Comparison of ENCODE assay signal across 8 cellular contexts in genomic region chrX:74536142-74537010, GRCh38.
A peak's percentile ranks its signal among the peaks of the same experiment; 100 is the strongest.
DNase-seq lines count a peak whose midpoint lies in the region; ATAC-seq, FAIRE-seq and TF ChIP-seq lines count a peak whose summit lies in the region.

No MANE protein-coding gene starts in this region.

- ATAC-seq in HG02588 (IDR thresholded peaks at IDR 0.05; ENCODE audit: unreplicated experiment): peak; percentile 56

- DNase-seq in NCI-H1436 (lab: John Stamatoyannopoulos, UW) (peak; percentile 66), T-helper 22 cell (ENCODE audit: low read depth) (peak; percentile 16), bronchial epithelial cell (ENCODE audit: low read depth) (peak; percentile 49), SIG-M5 treated with dmso at 0.1 percent for 504 hours (lab: John Stamatoyannopoulos, UW; ENCODE audit: unreplicated experiment) (no peak)

- no peak overlapping the region for H3K9ac ChIP-seq in rectal smooth muscle tissue (ENCODE audit: low read length)

- peak overlapping the region; percentile 87 for H3K27ac ChIP-seq in rectal smooth muscle tissue (ENCODE audit: low read depth, low read length)

- H3K27me3 ChIP-seq in bronchial epithelial cell (ENCODE audit: control insufficient read depth, insufficient read depth, low read length) (no peaks in the 10 kb centered on the region), rectal smooth muscle tissue (ENCODE audit: control insufficient read depth, insufficient read depth, low read length) (no peaks in the 10 kb centered on the region)

- no peak for FAIRE-seq in bronchial epithelial cell (lab: Jason Lieb, UNC)

- H3K4me3 ChIP-seq in bronchial epithelial cell (ENCODE audit: low read depth, low read length): peak overlapping the region; percentile 41
- peak overlapping the region; percentile 37 for H3K4me3 ChIP-seq in iPS-11a (ENCODE audit: low read depth, low read length)
- H3K4me3 ChIP-seq in rectal smooth muscle tissue (ENCODE audit: low read length): peak overlapping the region; percentile 56

- no peaks in the 10 kb centered on the region for H3K36me3 ChIP-seq in bronchial epithelial cell (ENCODE audit: control insufficient read depth, insufficient read depth, low read length)
- no peaks in the 10 kb centered on the region for H3K36me3 ChIP-seq in rectal smooth muscle tissue (ENCODE audit: control insufficient read depth, insufficient read depth, low read length)

- peak; percentile 33 for TF ChIP-seq CTCF in GM12873 (IDR thresholded peaks at IDR 0.05; ENCODE audit: insufficient read depth, low read depth, low read length, missing control alignments)
- no peak for TF ChIP-seq CTCF in bronchial epithelial cell (IDR thresholded peaks at IDR 0.05; ENCODE audit: insufficient read depth, low read length, severe bottlenecking)

- no peaks in the 10 kb centered on the region for H3K4me1 ChIP-seq in rectal smooth muscle tissue (ENCODE audit: control insufficient read depth, insufficient read depth, low read length)
